Comparison of ENCODE assay signal across 8 cellular contexts in genomic region chr5:158979749-158980521, GRCh38.
DNase-seq lines count a peak whose midpoint lies in the region; ATAC-seq and TF ChIP-seq lines count a peak whose summit lies in the region.

No MANE protein-coding gene starts in this region.

- ATAC-seq in HG02610 (IDR thresholded peaks at IDR 0.05; ENCODE audit: unreplicated experiment) = no peak
- no peak for ATAC-seq in HG02642 (IDR thresholded peaks at IDR 0.05; ENCODE audit: poor library complexity, unreplicated experiment)

- H3K4me1 ChIP-seq in HUES6 (ENCODE audit: control insufficient read depth, insufficient read depth, low read length) = peaks cover 27% of the 10 kb centered on the region

- H3K9ac ChIP-seq in HUES6 (ENCODE audit: low read length) = no peak overlapping the region

- TF ChIP-seq CTCF in astrocyte of the spinal cord (IDR thresholded peaks at IDR 0.05; ENCODE audit: low read depth, low read length) (no peak), kidney epithelial cell (IDR thresholded peaks at IDR 0.05; ENCODE audit: insufficient read depth, low read length, poor library complexity, severe bottlenecking) (no peak)

- H3K4me3 ChIP-seq in HUES6 (ENCODE audit: low read depth, low read length) (peak overlapping the region; percentile 42), astrocyte of the spinal cord (ENCODE audit: low read depth, low read length) (peak overlapping the region; percentile 14), kidney epithelial cell (ENCODE audit: low read depth, low read length) (peak overlapping the region; percentile 0)

- no peaks in the 10 kb centered on the region for H3K36me3 ChIP-seq in HUES6 (ENCODE audit: control insufficient read depth, insufficient read depth, low read length)
- no peaks in the 10 kb centered on the region for H3K36me3 ChIP-seq in kidney epithelial cell (ENCODE audit: control insufficient read depth, insufficient read depth, low read length)

- H3K27me3 ChIP-seq in HUES6 (ENCODE audit: control insufficient read depth, insufficient read depth, low read length) = no peaks in the 10 kb centered on the region
- H3K27me3 ChIP-seq in kidney epithelial cell (ENCODE audit: control insufficient read depth, insufficient read depth, low read length) = no peaks in the 10 kb centered on the region

- in situ Hi-C loops in astrocyte of the spinal cord (cut with HindIII; ENCODE audit: low sequenced_read_pairs) = no loop called here

- no peaks in the 10 kb centered on the region for H3K9me3 ChIP-seq in HUES6 (ENCODE audit: control insufficient read depth, insufficient read depth, low read depth, low read length)

- peak; percentile 65 for DNase-seq in astrocyte of the spinal cord (ENCODE audit: low read depth, low spot score)
- no peak for DNase-seq in kidney epithelial cell (ENCODE audit: low read depth)
- DNase-seq in substantia nigra (lab: John Stamatoyannopoulos, UW) = peak in 40 of 49 donors; percentile 1 to 84 (median 36)
- no peak for DNase-seq in activated CD8-positive, alpha-beta memory T cell treated with anti-CD3 and anti-CD28 coated beads, Interleukin-2, amount 50 U/mL, for 4 hours
- DNase-seq in activated T-cell treated with anti-CD3 and anti-CD28 coated beads, Interleukin-2, amount 50 U/mL, for 1 hour = no peak

- no peak overlapping the region for H3K27ac ChIP-seq in HUES6 (ENCODE audit: low read depth, low read length)
- H3K27ac ChIP-seq in substantia nigra (ENCODE audit: low read depth, low read length, poor library complexity, severe bottlenecking) = no peak overlapping the region

Comparison
In these comparisons a context has a peak if more than half of its experiments do, and no peak if none do; other contexts are left out.
1. DNase-seq: peak in astrocyte of the spinal cord (single experiment) and substantia nigra (40 of 49); none in kidney epithelial cell (single experiment), activated CD8-positive, alpha-beta memory T cell treated with anti-CD3 and anti-CD28 coated beads, Interleukin-2, amount 50 U/mL, for 4 hours (single experiment) and activated T-cell treated with anti-CD3 and anti-CD28 coated beads, Interleukin-2, amount 50 U/mL, for 1 hour (single experiment).
2. Peak in every context shown above with its lines, with median percentiles within 50 percentile points of each other: H3K4me3 ChIP-seq.